In the genomic region with DNA sequence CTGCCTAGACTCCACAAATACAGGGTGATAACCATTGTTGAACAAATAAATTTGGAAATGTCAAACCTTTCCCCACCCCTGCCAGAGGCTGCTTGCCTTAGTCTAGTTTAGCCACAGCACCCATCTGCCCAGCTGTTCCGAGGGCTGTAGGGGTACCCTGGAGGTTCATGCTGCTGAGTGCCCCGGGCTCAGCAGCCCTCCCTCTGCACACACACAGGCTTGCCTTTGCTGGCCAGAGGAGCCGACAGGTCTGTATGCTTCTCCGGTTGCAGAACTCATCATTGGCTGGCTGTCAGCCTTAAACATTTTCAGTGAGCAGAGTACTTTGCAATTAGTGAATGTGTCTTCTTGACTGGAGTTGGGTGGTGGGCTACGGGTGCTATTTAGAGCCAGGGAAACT, we compare ENCODE assay signal across 14 cellular contexts.
DNase-seq lines count a peak whose midpoint lies in the region; ATAC-seq and TF ChIP-seq lines count a peak whose summit lies in the region.
"Had no signal": no experiment of that assay in that cellular context is flagged by ENCODE, and none has a peak within 500 bp of the region (broad histone marks: within the 10 kb centered on the region; RNA-seq: fewer than 3 reads in every experiment).

No MANE protein-coding gene starts in this region.

- peaks cover 3% of the 10 kb centered on the region for H3K36me3 ChIP-seq in cardiac muscle cell
- peaks cover 3 to 33% of the 10 kb centered on the region in 2 donors for H3K36me3 ChIP-seq in psoas muscle (ENCODE audit: insufficient read depth in 1 of 2, low read depth in 1 of 2)

- H3K27ac Mint-ChIP-seq in WTC11 = peak overlapping the region; percentile 54
- H3K27ac Mint-ChIP-seq: HFFc6 had no signal

- H3K9me3 ChIP-seq in cardiac muscle cell (ENCODE audit: low read depth) (no peaks in the 10 kb centered on the region), psoas muscle (no peaks in the 10 kb centered on the region)
- H3K9me3 ChIP-seq: A549, Caco-2 had no signal

- no peak for ATAC-seq in WTC11
- ATAC-seq in psoas muscle = peak; percentile 50 to 66 (median 54)

- 42 to 60% (median 46%) methylated on average over 5 of the region's 5 CpGs for WGBS in psoas muscle, 3 donors

- CTCF ChIA-PET in WTC11 (lab: Charles Lee) = interaction anchor here (1.2 to 4.5 kb wide), 2 partner anchors 90 to 122 kb away, joined by 3 to 16 read pairs; no protein-coding TSS in a partner anchor

- peaks cover 15% of the 10 kb centered on the region for H3K4me1 Mint-ChIP-seq in WTC11
- H3K4me1 Mint-ChIP-seq: CD8-positive, alpha-beta memory T cell had no signal

- H3K4me3 Mint-ChIP-seq in WTC11 = no peak overlapping the region
- H3K4me3 Mint-ChIP-seq: CD8-positive, alpha-beta memory T cell; HFFc6 had no signal

- TF ChIP-seq CTCF in cardiac muscle cell (IDR thresholded peaks at IDR 0.05; ENCODE audit: low read depth, low read length) (no peak), WTC11 (IDR thresholded peaks at IDR 0.05) (no peak), psoas muscle (IDR thresholded peaks at IDR 0.05) (no peak)

- H3K27ac ChIP-seq in cardiac muscle cell = peak overlapping the region; percentile 3
- peak overlapping the region; percentile 54 for H3K27ac ChIP-seq in psoas muscle
- H3K27ac ChIP-seq: A549, HL-60 had no signal

- DNase-seq in cardiac muscle cell (ENCODE audit: low read depth in 1 of 2, low spot score in 1 of 2) (peak in 1 of 2 donors; percentile 52), cardiac septum (ENCODE audit: low spot score) (no peak), WTC11 (ENCODE audit: low spot score) (no peak), psoas muscle (no peak), Ammon's horn (ENCODE audit: low spot score) (no peak), NCI-H2029 treated with DMSO at 0.1 percent for 48 hours (lab: John Stamatoyannopoulos, UW) (no peak)
- DNase-seq: Caco-2; CD8-positive, alpha-beta memory T cell; DMS53; GF-D8; HCEC 1CT; HFFc6 had no signal

- H3K36me3 Mint-ChIP-seq in WTC11 = peaks cover 18% of the 10 kb centered on the region

- peaks cover 26% of the 10 kb centered on the region for H3K4me1 ChIP-seq in cardiac muscle cell (ENCODE audit: low read depth)
- peaks cover 25% of the 10 kb centered on the region for H3K4me1 ChIP-seq in psoas muscle
- H3K4me1 ChIP-seq: A549, Caco-2 had no signal

- H3K9me3 Mint-ChIP-seq in WTC11 = no peaks in the 10 kb centered on the region
- H3K9me3 Mint-ChIP-seq: CD8-positive, alpha-beta memory T cell; HFFc6 had no signal

- no peak overlapping the region for H3K4me3 ChIP-seq in cardiac muscle cell
- no peak overlapping the region for H3K4me3 ChIP-seq in psoas muscle
- H3K4me3 ChIP-seq: A549 had no signal

- H3K27me3 Mint-ChIP-seq in WTC11 (ENCODE audit: low read depth) = no peaks in the 10 kb centered on the region
- H3K27me3 Mint-ChIP-seq: CD8-positive, alpha-beta memory T cell had no signal

- POLR2A ChIA-PET in WTC11 (lab: Charles Lee) = interaction anchor here (0.7 kb wide), 1 partner anchor 10 kb away, joined by 3 read pairs; no protein-coding TSS in a partner anchor

- intact Hi-C loops in cardiac septum (cut with DNase I) = no loop called here
- intact Hi-C loops in psoas muscle (cut with DNase I) = loop anchor here in 1 of 2 donors (10.0 kb wide), 1 partner anchor 90 kb away; no protein-coding TSS in a partner anchor

- H3K27me3 ChIP-seq in cardiac muscle cell (no peaks in the 10 kb centered on the region), psoas muscle (ENCODE audit: insufficient read depth in 3 of 3, low read length in 2 of 3) (no peaks in the 10 kb centered on the region)

TF ChIP-seq in WTC11, 78 proteins besides CTCF, POLR2A, EP300 and RAD21:
- TF ChIP-seq ZNF317 (CRISPR knock-in tag; IDR thresholded peaks at IDR 0.05; ENCODE audit: borderline replicate concordance, low read depth) (no peak), ATF2 (CRISPR knock-in tag; IDR thresholded peaks at IDR 0.05; ENCODE audit: borderline replicate concordance, low read depth) (no peak), NFATC4 (CRISPR knock-in tag; IDR thresholded peaks at IDR 0.05) (no peak), ZNF219 (CRISPR knock-in tag; IDR thresholded peaks at IDR 0.05; ENCODE audit: borderline replicate concordance) (no peak), ZNF263 (CRISPR knock-in tag; IDR thresholded peaks at IDR 0.05; ENCODE audit: low read depth) (no peak), ZNF121 (CRISPR knock-in tag; IDR thresholded peaks at IDR 0.05) (no peak), SMAD3 (CRISPR knock-in tag; IDR thresholded peaks at IDR 0.05; ENCODE audit: borderline replicate concordance) (no peak), MYBL2 (CRISPR knock-in tag; IDR thresholded peaks at IDR 0.05) (no peak), ZBTB21 (CRISPR knock-in tag; IDR thresholded peaks at IDR 0.05; ENCODE audit: borderline replicate concordance) (no peak), IRF2 (CRISPR knock-in tag; IDR thresholded peaks at IDR 0.05; ENCODE audit: borderline replicate concordance, low read depth) (no peak), PRRX2 (CRISPR knock-in tag; IDR thresholded peaks at IDR 0.05) (no peak), NFYB (CRISPR knock-in tag; conservative IDR thresholded peaks at IDR 0.05; ENCODE audit: low read depth) (no peak), OVOL2 (CRISPR knock-in tag; IDR thresholded peaks at IDR 0.05; ENCODE audit: borderline replicate concordance) (no peak)
- TF ChIP-seq, protein P1, sequence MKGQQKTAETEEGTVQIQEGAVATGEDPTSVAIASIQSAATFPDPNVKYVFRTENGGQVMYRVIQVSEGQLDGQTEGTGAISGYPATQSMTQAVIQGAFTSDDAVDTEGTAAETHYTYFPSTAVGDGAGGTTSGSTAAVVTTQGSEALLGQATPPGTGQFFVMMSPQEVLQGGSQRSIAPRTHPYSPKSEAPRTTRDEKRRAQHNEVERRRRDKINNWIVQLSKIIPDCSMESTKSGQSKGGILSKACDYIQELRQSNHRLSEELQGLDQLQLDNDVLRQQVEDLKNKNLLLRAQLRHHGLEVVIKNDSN (CRISPR knock-in tag; IDR thresholded peaks at IDR 0.05) = no peak
- TF ChIP-seq, protein P2, sequence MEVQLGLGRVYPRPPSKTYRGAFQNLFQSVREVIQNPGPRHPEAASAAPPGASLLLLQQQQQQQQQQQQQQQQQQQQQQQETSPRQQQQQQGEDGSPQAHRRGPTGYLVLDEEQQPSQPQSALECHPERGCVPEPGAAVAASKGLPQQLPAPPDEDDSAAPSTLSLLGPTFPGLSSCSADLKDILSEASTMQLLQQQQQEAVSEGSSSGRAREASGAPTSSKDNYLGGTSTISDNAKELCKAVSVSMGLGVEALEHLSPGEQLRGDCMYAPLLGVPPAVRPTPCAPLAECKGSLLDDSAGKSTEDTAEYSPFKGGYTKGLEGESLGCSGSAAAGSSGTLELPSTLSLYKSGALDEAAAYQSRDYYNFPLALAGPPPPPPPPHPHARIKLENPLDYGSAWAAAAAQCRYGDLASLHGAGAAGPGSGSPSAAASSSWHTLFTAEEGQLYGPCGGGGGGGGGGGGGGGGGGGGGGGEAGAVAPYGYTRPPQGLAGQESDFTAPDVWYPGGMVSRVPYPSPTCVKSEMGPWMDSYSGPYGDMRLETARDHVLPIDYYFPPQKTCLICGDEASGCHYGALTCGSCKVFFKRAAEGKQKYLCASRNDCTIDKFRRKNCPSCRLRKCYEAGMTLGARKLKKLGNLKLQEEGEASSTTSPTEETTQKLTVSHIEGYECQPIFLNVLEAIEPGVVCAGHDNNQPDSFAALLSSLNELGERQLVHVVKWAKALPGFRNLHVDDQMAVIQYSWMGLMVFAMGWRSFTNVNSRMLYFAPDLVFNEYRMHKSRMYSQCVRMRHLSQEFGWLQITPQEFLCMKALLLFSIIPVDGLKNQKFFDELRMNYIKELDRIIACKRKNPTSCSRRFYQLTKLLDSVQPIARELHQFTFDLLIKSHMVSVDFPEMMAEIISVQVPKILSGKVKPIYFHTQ (CRISPR knock-in tag; IDR thresholded peaks at IDR 0.05) = no peak
- TF ChIP-seq, protein P3, sequence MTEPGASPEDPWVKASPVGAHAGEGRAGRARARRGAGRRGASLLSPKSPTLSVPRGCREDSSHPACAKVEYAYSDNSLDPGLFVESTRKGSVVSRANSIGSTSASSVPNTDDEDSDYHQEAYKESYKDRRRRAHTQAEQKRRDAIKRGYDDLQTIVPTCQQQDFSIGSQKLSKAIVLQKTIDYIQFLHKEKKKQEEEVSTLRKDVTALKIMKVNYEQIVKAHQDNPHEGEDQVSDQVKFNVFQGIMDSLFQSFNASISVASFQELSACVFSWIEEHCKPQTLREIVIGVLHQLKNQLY (CRISPR knock-in tag; IDR thresholded peaks at IDR 0.05) = no peak
